9 cellular contexts compared by ENCODE assay signal in genomic region chr15:99614749-99615288, GRCh38. TPM values are rescaled to one million over a fixed set of nuclear protein-coding genes. Genes with fewer than 3 reads are reported as not detected.
DNase-seq lines count a peak whose midpoint lies in the region; ATAC-seq, FAIRE-seq and TF ChIP-seq lines count a peak whose summit lies in the region.
"Had no signal": no experiment of that assay in that cellular context is flagged by ENCODE, and none has a peak within 500 bp of the region (broad histone marks: within the 10 kb centered on the region; RNA-seq: fewer than 3 reads in every experiment).

No MANE protein-coding gene starts in this region.

- no peak overlapping the region for H3K27ac ChIP-seq in RWPE1
- H3K27ac ChIP-seq: parathyroid adenoma had no signal

- TF ChIP-seq CTCF in RWPE1 (conservative IDR thresholded peaks at IDR 0.05; ENCODE audit: low read depth) = no peak

- DNase-seq in GM19239 (ENCODE audit: insufficient read length, low spot score) = no peak
- peak; percentile 63 for DNase-seq in MV-4-11 (lab: John Stamatoyannopoulos, UW)
- peak; percentile 12 for DNase-seq in fibroblast of peridontal ligament (ENCODE audit: extremely low read depth)
- DNase-seq in renal cortical epithelial cell (ENCODE audit: low read depth) = peak; percentile 49
- DNase-seq in activated CD8-positive, alpha-beta memory T cell treated with anti-CD3 and anti-CD28 coated beads, Interleukin-2, amount 50 U/mL, for 48 hours = no peak
- no peak for DNase-seq in RWPE1 (ENCODE audit: low spot score)
- DNase-seq in AG20443 (ENCODE audit: low spot score) = no peak

- FAIRE-seq in GM19239 (lab: Jason Lieb, UNC) = peak; percentile 84

- no peak for ATAC-seq in GM18868 (IDR thresholded peaks at IDR 0.05; ENCODE audit: unreplicated experiment)

- CTCF ChIA-PET in RWPE1 (lab: Yijun Ruan, JAX) = interaction anchor here (0.7 kb wide), 2 partner anchors 89 to 90 kb away, joined by 3 read pairs; no protein-coding TSS in a partner anchor

- POLR2A ChIA-PET in RWPE1 (lab: Yijun Ruan, JAX; ENCODE audit: low non-redundant PET) = no interaction called here

RNA-seq across cellular contexts. Expression of gene MEF2A, which starts 49.0 kb away (rescaled TPM):
- total RNA-seq in renal cortical epithelial cell = 17.2 and 50.4 TPM in 2 replicates

Comparison
In these comparisons a context has a peak if more than half of its experiments do, and no peak if none do; other contexts are left out.
1. DNase-seq: peak in MV-4-11 (single experiment), fibroblast of peridontal ligament (single experiment) and renal cortical epithelial cell (single experiment); none in GM19239 (single experiment), activated CD8-positive, alpha-beta memory T cell treated with anti-CD3 and anti-CD28 coated beads, Interleukin-2, amount 50 U/mL, for 48 hours (single experiment), RWPE1 (single experiment) and AG20443 (single experiment).